In genomic region chr1:20662110-20662475, GRCh38 we compare ENCODE assay signal across 8 cellular contexts. TPM values are rescaled to one million over a fixed set of nuclear protein-coding genes. Genes with fewer than 3 reads are reported as not detected.
DNase-seq lines count a peak whose midpoint lies in the region; ATAC-seq and TF ChIP-seq lines count a peak whose summit lies in the region.

No MANE protein-coding gene starts in this region.

- no peak for TF ChIP-seq CTCF in foreskin keratinocyte (conservative IDR thresholded peaks at IDR 0.05)

- H3K27me3 Mint-ChIP-seq in activated CD4-positive, alpha-beta T cell treated with anti-CD3 and anti-CD28 coated beads, Interleukin-2, amount 10 ng/mL, durations not matched to agents 24 days and 14 days = no peaks in the 10 kb centered on the region
- no peaks in the 10 kb centered on the region for H3K27me3 Mint-ChIP-seq in activated naive CD8-positive, alpha-beta T cell treated with anti-CD3 and anti-CD28 coated beads for 36 hours

- peaks cover 14% of the 10 kb centered on the region for H3K36me3 ChIP-seq in thymus (ENCODE audit: control insufficient read depth, insufficient read depth)

- H3K27ac Mint-ChIP-seq in activated CD4-positive, alpha-beta T cell treated with anti-CD3 and anti-CD28 coated beads, Interleukin-2, amount 10 ng/mL, durations not matched to agents 24 days and 14 days = peak overlapping the region; percentile 98
- peak overlapping the region; percentile 98 for H3K27ac Mint-ChIP-seq in activated naive CD8-positive, alpha-beta T cell treated with anti-CD3 and anti-CD28 coated beads for 36 hours

- H3K27ac ChIP-seq in layer of hippocampus (ENCODE audit: low read depth, low read length) = peak overlapping the region; percentile 40
- no peak overlapping the region for H3K27ac ChIP-seq in thymus (ENCODE audit: low read depth)
- no peak overlapping the region for H3K27ac ChIP-seq in foreskin keratinocyte

- H3K27me3 ChIP-seq in layer of hippocampus (ENCODE audit: control insufficient read depth, insufficient read depth, low read length) (no peaks in the 10 kb centered on the region), thymus (ENCODE audit: control insufficient read depth, insufficient read depth) (no peaks in the 10 kb centered on the region), foreskin keratinocyte (no peaks in the 10 kb centered on the region)

- 69% methylated on average over 7 of the region's 7 CpGs for WGBS in thymus

- H3K9me3 Mint-ChIP-seq in activated CD4-positive, alpha-beta T cell treated with anti-CD3 and anti-CD28 coated beads, Interleukin-2, amount 10 ng/mL, durations not matched to agents 24 days and 14 days = no peaks in the 10 kb centered on the region
- H3K9me3 Mint-ChIP-seq in activated naive CD8-positive, alpha-beta T cell treated with anti-CD3 and anti-CD28 coated beads for 36 hours = no peaks in the 10 kb centered on the region

- no peak for ATAC-seq in foreskin keratinocyte

- H3K4me1 Mint-ChIP-seq in activated CD4-positive, alpha-beta T cell treated with anti-CD3 and anti-CD28 coated beads, Interleukin-2, amount 10 ng/mL, durations not matched to agents 24 days and 14 days = peaks cover 39% of the 10 kb centered on the region
- H3K4me1 Mint-ChIP-seq in activated naive CD8-positive, alpha-beta T cell treated with anti-CD3 and anti-CD28 coated beads for 36 hours = peaks cover 35% of the 10 kb centered on the region

- no peaks in the 10 kb centered on the region for H3K9me3 ChIP-seq in thymus (ENCODE audit: control insufficient read depth)

- H3K4me3 Mint-ChIP-seq in activated CD4-positive, alpha-beta T cell treated with anti-CD3 and anti-CD28 coated beads, Interleukin-2, amount 10 ng/mL, durations not matched to agents 24 days and 14 days = peak overlapping the region; percentile 99
- H3K4me3 Mint-ChIP-seq in activated naive CD8-positive, alpha-beta T cell treated with anti-CD3 and anti-CD28 coated beads for 36 hours = peak overlapping the region; percentile 97

- intact Hi-C loops in activated CD4-positive, alpha-beta T cell treated with anti-CD3 and anti-CD28 coated beads, Interleukin-2, amount 10 ng/mL, durations not matched to agents 24 days and 14 days (cut with micrococcal nuclease) = no loop called here

- peak; percentile 61 for DNase-seq in activated CD4-positive, alpha-beta T cell treated with anti-CD3 and anti-CD28 coated beads, Interleukin-2, amount 10 ng/mL, durations not matched to agents 24 days and 14 days
- DNase-seq in activated CD4-positive, alpha-beta T cell treated with anti-CD3 and anti-CD28 coated beads for 4 hours = no peak
- no peak for DNase-seq in activated naive CD8-positive, alpha-beta T cell treated with anti-CD3 and anti-CD28 coated beads for 36 hours
- DNase-seq in COLO668 (lab: John Stamatoyannopoulos, UW; ENCODE audit: unreplicated experiment) (no peak), foreskin keratinocyte (no peak), DMS153 (lab: John Stamatoyannopoulos, UW) (no peak)

- H3K4me1 ChIP-seq in thymus (ENCODE audit: control insufficient read depth, insufficient read depth, low read length) (peaks cover 21% of the 10 kb centered on the region), foreskin keratinocyte (peaks cover 6% of the 10 kb centered on the region)

- peak overlapping the region; percentile 51 for H3K4me3 ChIP-seq in thymus (ENCODE audit: low read length)

- H3K36me3 Mint-ChIP-seq in activated CD4-positive, alpha-beta T cell treated with anti-CD3 and anti-CD28 coated beads, Interleukin-2, amount 10 ng/mL, durations not matched to agents 24 days and 14 days (ENCODE audit: low read depth) = peaks cover 25% of the 10 kb centered on the region
- peaks cover 24% of the 10 kb centered on the region for H3K36me3 Mint-ChIP-seq in activated naive CD8-positive, alpha-beta T cell treated with anti-CD3 and anti-CD28 coated beads for 36 hours

RNA-seq across cellular contexts. Expression of gene DDOST, which starts 0.9 kb away (rescaled TPM):
- 170 and 177 TPM in 2 replicates for total RNA-seq in activated CD4-positive, alpha-beta T cell treated with anti-CD3 and anti-CD28 coated beads, Interleukin-2, amount 10 ng/mL, durations not matched to agents 24 days and 14 days
- total RNA-seq in activated naive CD8-positive, alpha-beta T cell treated with anti-CD3 and anti-CD28 coated beads for 36 hours = 100 to 1,000 TPM; 156 to 164 TPM
- polyA plus RNA-seq in thymus (93.0 TPM), foreskin keratinocyte (248 and 264 TPM in 2 replicates)
- 239 and 240 TPM in 2 replicates for total RNA-seq in foreskin keratinocyte

RNA-seq across cellular contexts. Expression of gene PINK1, which starts 28.8 kb away (rescaled TPM):
- 2.0 and 2.4 TPM in 2 replicates for total RNA-seq in activated CD4-positive, alpha-beta T cell treated with anti-CD3 and anti-CD28 coated beads, Interleukin-2, amount 10 ng/mL, durations not matched to agents 24 days and 14 days
- 1 to 10 TPM; 1.9 to 2.1 TPM for total RNA-seq in activated naive CD8-positive, alpha-beta T cell treated with anti-CD3 and anti-CD28 coated beads for 36 hours
- polyA plus RNA-seq in thymus (51.7 TPM), foreskin keratinocyte (51.2 and 55.1 TPM in 2 replicates)
- 55.8 and 56.8 TPM in 2 replicates for total RNA-seq in foreskin keratinocyte

RNA-seq across cellular contexts. Expression of gene KIF17, which starts 55.7 kb away (rescaled TPM):
- total RNA-seq in activated CD4-positive, alpha-beta T cell treated with anti-CD3 and anti-CD28 coated beads, Interleukin-2, amount 10 ng/mL, durations not matched to agents 24 days and 14 days = not detected in 2 replicates
- total RNA-seq in activated naive CD8-positive, alpha-beta T cell treated with anti-CD3 and anti-CD28 coated beads for 36 hours = under 1 TPM in 1 of 2 experiments, not detected in 1; 0.16 TPM
- polyA plus RNA-seq in thymus (1.0 TPM), foreskin keratinocyte (1.2 and 1.5 TPM in 2 replicates)
- total RNA-seq in foreskin keratinocyte = 1.5 and 1.8 TPM in 2 replicates

Comparison
In these comparisons a context has a peak if more than half of its experiments do, and no peak if none do; other contexts are left out.
1. RNA of gene PINK1, which starts 28.8 kb away (total RNA-seq): 55.8 to 56.8 TPM in foreskin keratinocyte; 1.9 to 2.1 TPM in activated naive CD8-positive, alpha-beta T cell treated with anti-CD3 and anti-CD28 coated beads for 36 hours and 2.0 to 2.4 TPM in activated CD4-positive, alpha-beta T cell treated with anti-CD3 and anti-CD28 coated beads, Interleukin-2, amount 10 ng/mL, durations not matched to agents 24 days and 14 days; every median in the first group is over 10 times any median in the second.